ENCODE assay signal across 9 cellular contexts in the genomic region with DNA sequence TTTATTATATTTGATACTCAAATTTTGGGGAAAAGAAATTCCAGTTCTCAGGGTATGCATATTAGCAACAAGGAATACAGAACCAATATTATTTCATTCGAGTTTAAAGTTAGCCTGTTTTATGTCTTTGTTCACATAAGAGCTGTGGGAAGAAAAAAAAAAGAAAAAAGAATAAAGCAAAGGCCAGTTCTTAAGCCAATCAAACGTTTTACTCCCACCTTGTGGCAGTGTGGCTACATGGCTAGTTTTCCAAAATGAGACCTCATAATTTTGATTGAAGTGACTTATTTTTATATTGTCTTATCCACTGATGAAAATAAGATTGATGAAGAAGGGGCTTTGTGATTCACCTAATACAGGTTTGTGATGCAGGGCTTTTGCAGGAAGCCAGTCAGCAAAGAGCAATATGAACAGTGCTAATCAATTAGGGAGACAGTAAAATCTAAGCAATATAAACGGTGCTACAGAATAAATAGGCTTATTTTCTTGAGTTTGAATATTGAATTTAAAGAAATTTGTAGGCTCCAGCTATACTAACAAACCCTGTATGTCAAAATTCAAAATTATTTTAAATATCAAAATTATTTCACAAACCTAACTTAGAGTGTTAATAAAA.
DNase-seq lines count a peak whose midpoint lies in the region; ATAC-seq, FAIRE-seq and TF ChIP-seq lines count a peak whose summit lies in the region.
"Had no signal": no experiment of that assay in that cellular context is flagged by ENCODE, and none has a peak within 500 bp of the region (broad histone marks: within the 10 kb centered on the region; RNA-seq: fewer than 3 reads in every experiment).

No MANE protein-coding gene starts in this region.

- peak; percentile 77 to 79 for TF ChIP-seq RAD21 in H1 (IDR thresholded peaks at IDR 0.05 in 1 of 2, conservative IDR thresholded peaks at IDR 0.05 in 1 of 2; ENCODE audit: low read depth in 2 of 2, low read length in 2 of 2)

- H3K4me2 ChIP-seq in H1 (ENCODE audit: insufficient read depth in 1 of 2, low read depth in 2 of 2, low read length in 2 of 2) (no peak overlapping the region), smooth muscle cell (no peak overlapping the region)

- DNase-seq in NCI-H524 (lab: John Stamatoyannopoulos, UW), result peak; percentile 37 to 67
- no peak for DNase-seq in NCI-H524 treated with DMSO at 0.1 percent for 48 hours (lab: John Stamatoyannopoulos, UW)
- peak; percentile 69 for DNase-seq in NCI-H446 treated with DMSO at 0.1 percent for 48 hours (lab: John Stamatoyannopoulos, UW)
- no peak for DNase-seq in H1 (ENCODE audit: low read depth in 1 of 2, low spot score in 2 of 2)
- DNase-seq in smooth muscle cell (lab: John Stamatoyannopoulos, UW; ENCODE audit: unreplicated experiment), result no peak
- DNase-seq in stimulated activated CD4-positive, alpha-beta T cell treated with anti-CD3 and anti-CD28 coated beads, Interleukin-4, amount 100 ng/mL, for 24 hours, result no peak
- DNase-seq: activated T-cell treated with anti-CD3 and anti-CD28 coated beads, Interleukin-2, amount 50 U/mL, for 1 hour had no signal

- H3K4me3 ChIP-seq in H1 (ENCODE audit: extremely low read depth in 1 of 4, insufficient read depth in 2 of 4, low read depth in 3 of 4, low read length in 4 of 4) (no peak overlapping the region), smooth muscle cell (no peak overlapping the region)

- CTCF ChIA-PET in H1 (lab: Charles Lee; ENCODE audit: partially characterized antibody), result interaction anchor here (0.6 to 1.9 kb wide), 4 partner anchors 12 to 256 kb away, joined by 3 to 8 read pairs (median 4); no protein-coding TSS in a partner anchor

- H3K4me1 ChIP-seq in H1 (replicated peaks in 1 of 4; ENCODE audit: control insufficient read depth in 3 of 4, insufficient read depth in 4 of 4, low read length in 3 of 4) (no peaks in the 10 kb centered on the region), smooth muscle cell (ENCODE audit: low read depth) (no peaks in the 10 kb centered on the region)

- no peaks in the 10 kb centered on the region for H3K23me2 ChIP-seq in H1 (ENCODE audit: low read depth, low read length)

- no peak overlapping the region for H4K91ac ChIP-seq in H1 (replicated peaks; ENCODE audit: insufficient read length, low read length)

- H3K14ac ChIP-seq in H1 (ENCODE audit: insufficient read length), result no peak overlapping the region

- no peak overlapping the region for H2AK5ac ChIP-seq in H1 (ENCODE audit: low read depth, low read length)

- H3K27me3 ChIP-seq in H1 (replicated peaks in 1 of 4; ENCODE audit: control insufficient read depth in 3 of 4, extremely low read depth in 1 of 4, insufficient read depth in 3 of 4, low read length in 3 of 4) (no peaks in the 10 kb centered on the region), smooth muscle cell (ENCODE audit: low read depth) (no peaks in the 10 kb centered on the region)

- H2AFZ ChIP-seq in H1 (ENCODE audit: low read length), result no peak overlapping the region
- no peak overlapping the region for H2AFZ ChIP-seq in smooth muscle cell (ENCODE audit: low read depth)

- H3K9me3 ChIP-seq in H1 (ENCODE audit: insufficient read depth in 2 of 2, low read depth in 1 of 2, low read length in 1 of 2), result no peaks in the 10 kb centered on the region
- no peaks in the 10 kb centered on the region for H3K9me3 ChIP-seq in smooth muscle cell (replicated peaks; ENCODE audit: low read depth)

- TF ChIP-seq EP300 in H1 (IDR thresholded peaks at IDR 0.05; ENCODE audit: borderline replicate concordance in 1 of 2, low read depth in 2 of 2, low read length in 2 of 2), result no peak

- H4K20me1 ChIP-seq in H1 (replicated peaks in 1 of 2; ENCODE audit: control insufficient read depth in 1 of 2, insufficient read depth in 2 of 2, low read length in 2 of 2) (no peaks in the 10 kb centered on the region), smooth muscle cell (ENCODE audit: low read depth) (no peaks in the 10 kb centered on the region)

- ATAC-seq in GM19351 (IDR thresholded peaks at IDR 0.05; ENCODE audit: unreplicated experiment), result no peak
- no peak for ATAC-seq in HG02798 (IDR thresholded peaks at IDR 0.05; ENCODE audit: poor library complexity, unreplicated experiment)

- no peak overlapping the region for H2BK15ac ChIP-seq in H1 (ENCODE audit: low read length)

- TF ChIP-seq CTCF in H1 (IDR thresholded peaks at IDR 0.05; ENCODE audit: control extremely low read depth in 1 of 3, insufficient read depth in 1 of 3, low read depth in 1 of 3, low read length in 3 of 3) (peak in 2 of 3 experiments; percentile 18 to 48; a peak in 2 of 4 replicates), smooth muscle cell (IDR thresholded peaks at IDR 0.05; ENCODE audit: borderline replicate concordance, insufficient read depth, poor library complexity, severe bottlenecking) (peak; percentile 32)

- no peak overlapping the region for H2BK120ac ChIP-seq in H1 (replicated peaks; ENCODE audit: low read depth, low read length)

- FAIRE-seq in H1 (lab: Jason Lieb, UNC), result peak; percentile 76

- no peak overlapping the region for H3K56ac ChIP-seq in H1 (replicated peaks; ENCODE audit: insufficient read length, low read depth, low read length)

- H3K79me2 ChIP-seq in H1 (ENCODE audit: control insufficient read depth in 1 of 2, insufficient read depth in 2 of 2, low read length in 2 of 2), result no peaks in the 10 kb centered on the region
- H3K79me2 ChIP-seq in smooth muscle cell (ENCODE audit: low read depth), result no peaks in the 10 kb centered on the region

- H4K8ac ChIP-seq in H1 (ENCODE audit: extremely low read depth, insufficient read depth, low read length), result no peak overlapping the region

- POLR2A ChIA-PET in H1 (lab: Charles Lee; ENCODE audit: partially characterized antibody), result no interaction called here

- WGBS in H1 (ENCODE audit: extremely low coverage in 1 of 2, insufficient coverage in 1 of 2, insufficient read length in 1 of 2, insufficient replicate concordance in 2 of 2, low coverage in 1 of 2, low lambda C conversion rate in 2 of 2, missing lambda C conversion rate in 1 of 2), 2 experiments, result 45% methylated on average over 3 of the region's 3 CpGs; no CpG with 5 or more reads in 1 of the 2 experiments
- 32% methylated on average over 3 of the region's 3 CpGs for WGBS in smooth muscle cell (ENCODE audit: low lambda C conversion rate)

- no peak overlapping the region for H3K18ac ChIP-seq in H1 (ENCODE audit: extremely low read depth, low read length)

- H2BK12ac ChIP-seq in H1 (ENCODE audit: low read depth, low read length), result no peak overlapping the region

- H3K27ac ChIP-seq in H1 (ENCODE audit: low read depth, low read length), result no peak overlapping the region
- H3K27ac ChIP-seq in smooth muscle cell (ENCODE audit: low read depth), result no peak overlapping the region

- H3F3A ChIP-seq in smooth muscle cell (ENCODE audit: low read depth), result no peaks in the 10 kb centered on the region

- H2BK5ac ChIP-seq in H1 (ENCODE audit: low read depth, low read length), result no peak overlapping the region

- H3K23ac ChIP-seq in H1 (ENCODE audit: insufficient read length), result no peak overlapping the region

- H4K5ac ChIP-seq in H1 (ENCODE audit: insufficient read length, low read depth, low read length), result no peak overlapping the region

- no peak for TF ChIP-seq POLR2A in H1 (IDR thresholded peaks at IDR 0.05; ENCODE audit: control extremely low read depth in 1 of 2, low read depth in 2 of 2, low read length in 2 of 2)

- H3K4ac ChIP-seq in H1 (replicated peaks; ENCODE audit: insufficient read length, low read depth, low read length), result no peak overlapping the region

- H3K9ac ChIP-seq in H1 (replicated peaks in 1 of 4; ENCODE audit: extremely low read depth in 1 of 4, low read depth in 3 of 4, low read length in 3 of 4), result no peak overlapping the region
- H3K9ac ChIP-seq in smooth muscle cell (ENCODE audit: low read depth), result no peak overlapping the region

- H2BK20ac ChIP-seq in H1 (ENCODE audit: low read length), result no peak overlapping the region

- H3K36me3 ChIP-seq in H1 (ENCODE audit: control insufficient read depth in 2 of 4, insufficient read depth in 4 of 4, low read length in 3 of 4) (no peaks in the 10 kb centered on the region), smooth muscle cell (ENCODE audit: low read depth) (no peaks in the 10 kb centered on the region)

- H3K79me1 ChIP-seq in H1 (ENCODE audit: low read depth, low read length), result no peaks in the 10 kb centered on the region

TF ChIP-seq in H1, 55 proteins besides CTCF, POLR2A, EP300 and RAD21:
- TF ChIP-seq E2F6 (IDR thresholded peaks at IDR 0.05) (no peak), HDAC6 (IDR thresholded peaks at IDR 0.05; ENCODE audit: low read depth, low read length) (no peak), POLR2AphosphoS5 (IDR thresholded peaks at IDR 0.05; ENCODE audit: low read depth, low read length) (no peak), ASH2L (IDR thresholded peaks at IDR 0.05; ENCODE audit: low read length) (no peak), GTF2F1 (IDR thresholded peaks at IDR 0.05; ENCODE audit: borderline replicate concordance, low read depth, low read length) (no peak), TEAD4 (IDR thresholded peaks at IDR 0.05; ENCODE audit: low read depth, low read length) (no peak), FOSL1 (IDR thresholded peaks at IDR 0.05; ENCODE audit: insufficient read depth, low read depth, low read length) (no peak), TAF1 (IDR thresholded peaks at IDR 0.05; ENCODE audit: low read depth, low read length) (no peak), SP2 (IDR thresholded peaks at IDR 0.05; ENCODE audit: low read length) (no peak), KDM5A (IDR thresholded peaks at IDR 0.05; ENCODE audit: low read length) (no peak), MAFK (IDR thresholded peaks at IDR 0.05; ENCODE audit: low read depth, low read length) (no peak), SP1 (IDR thresholded peaks at IDR 0.05; ENCODE audit: low read depth, low read length) (no peak), POU5F1 (IDR thresholded peaks at IDR 0.05; ENCODE audit: low read depth, low read length) (no peak), BACH1 (IDR thresholded peaks at IDR 0.05; ENCODE audit: low read length) (no peak)

Comparison
In these comparisons a context has a peak if more than half of its experiments do, and no peak if none do; other contexts are left out.
1. DNase-seq: peak in NCI-H524 (2 of 2) and NCI-H446 treated with DMSO at 0.1 percent for 48 hours (single experiment); none in NCI-H524 treated with DMSO at 0.1 percent for 48 hours (single experiment), H1 (0 of 2), smooth muscle cell (single experiment) and stimulated activated CD4-positive, alpha-beta T cell treated with anti-CD3 and anti-CD28 coated beads, Interleukin-4, amount 100 ng/mL, for 24 hours (single experiment).